Comparison of ENCODE assay signal across 1 cellular context in genomic region chr6:75205776-75206334, GRCh38.
A peak's percentile ranks its signal among the peaks of the same experiment; 100 is the strongest.
TF ChIP-seq lines count a peak whose summit lies in the region.

TSS of gene COL12A1 (minus strand) at chr6:75206053. CDS start at chr6:75202792, 3,261 bp downstream.

TF ChIP-seq in HEK293, 187 proteins besides CTCF, POLR2A, EP300 and RAD21 (continued from another document and continues in another):
- TF ChIP-seq TRIM28 (IDR thresholded peaks at IDR 0.05; ENCODE audit: borderline replicate concordance, low read length), result no peak
- TF ChIP-seq ZNF623 (tag by site-specific recombination; IDR thresholded peaks at IDR 0.05), result 0 out of 2 replicates have a peak, but pooled peaks have one; percentile 11
- TF ChIP-seq, protein P1, sequence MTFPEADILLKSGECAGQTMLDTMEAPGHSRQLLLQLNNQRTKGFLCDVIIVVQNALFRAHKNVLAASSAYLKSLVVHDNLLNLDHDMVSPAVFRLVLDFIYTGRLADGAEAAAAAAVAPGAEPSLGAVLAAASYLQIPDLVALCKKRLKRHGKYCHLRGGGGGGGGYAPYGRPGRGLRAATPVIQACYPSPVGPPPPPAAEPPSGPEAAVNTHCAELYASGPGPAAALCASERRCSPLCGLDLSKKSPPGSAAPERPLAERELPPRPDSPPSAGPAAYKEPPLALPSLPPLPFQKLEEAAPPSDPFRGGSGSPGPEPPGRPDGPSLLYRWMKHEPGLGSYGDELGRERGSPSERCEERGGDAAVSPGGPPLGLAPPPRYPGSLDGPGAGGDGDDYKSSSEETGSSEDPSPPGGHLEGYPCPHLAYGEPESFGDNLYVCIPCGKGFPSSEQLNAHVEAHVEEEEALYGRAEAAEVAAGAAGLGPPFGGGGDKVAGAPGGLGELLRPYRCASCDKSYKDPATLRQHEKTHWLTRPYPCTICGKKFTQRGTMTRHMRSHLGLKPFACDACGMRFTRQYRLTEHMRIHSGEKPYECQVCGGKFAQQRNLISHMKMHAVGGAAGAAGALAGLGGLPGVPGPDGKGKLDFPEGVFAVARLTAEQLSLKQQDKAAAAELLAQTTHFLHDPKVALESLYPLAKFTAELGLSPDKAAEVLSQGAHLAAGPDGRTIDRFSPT (tag by site-specific recombination; IDR thresholded peaks at IDR 0.05), result 0 out of 2 replicates have a peak, but pooled peaks have one; percentile 69
- peak; percentile 70; the same call in 1 of the 2 replicates for TF ChIP-seq ZNF24 (tag by site-specific recombination; IDR thresholded peaks at IDR 0.05)
- TF ChIP-seq ZNF335 (tag by site-specific recombination; conservative IDR thresholded peaks at IDR 0.05), result peak; percentile 83
- TF ChIP-seq ZNF530 (tag by site-specific recombination; IDR thresholded peaks at IDR 0.05; ENCODE audit: low read depth), result no peak
- TF ChIP-seq ZNF366 (tag by site-specific recombination; conservative IDR thresholded peaks at IDR 0.05), result peak; percentile 90
- TF ChIP-seq MZF1 (tag by site-specific recombination; IDR thresholded peaks at IDR 0.05; ENCODE audit: borderline replicate concordance), result no peak; the same call in 1 of the 2 replicates
- TF ChIP-seq GLIS2 (tag by site-specific recombination; IDR thresholded peaks at IDR 0.05), result peak; percentile 81
- TF ChIP-seq, protein P2, sequence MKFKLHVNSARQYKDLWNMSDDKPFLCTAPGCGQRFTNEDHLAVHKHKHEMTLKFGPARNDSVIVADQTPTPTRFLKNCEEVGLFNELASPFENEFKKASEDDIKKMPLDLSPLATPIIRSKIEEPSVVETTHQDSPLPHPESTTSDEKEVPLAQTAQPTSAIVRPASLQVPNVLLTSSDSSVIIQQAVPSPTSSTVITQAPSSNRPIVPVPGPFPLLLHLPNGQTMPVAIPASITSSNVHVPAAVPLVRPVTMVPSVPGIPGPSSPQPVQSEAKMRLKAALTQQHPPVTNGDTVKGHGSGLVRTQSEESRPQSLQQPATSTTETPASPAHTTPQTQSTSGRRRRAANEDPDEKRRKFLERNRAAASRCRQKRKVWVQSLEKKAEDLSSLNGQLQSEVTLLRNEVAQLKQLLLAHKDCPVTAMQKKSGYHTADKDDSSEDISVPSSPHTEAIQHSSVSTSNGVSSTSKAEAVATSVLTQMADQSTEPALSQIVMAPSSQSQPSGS (tag by site-specific recombination; IDR thresholded peaks at IDR 0.05; ENCODE audit: low read depth), result 0 out of 2 replicates have a peak, but pooled peaks have one; percentile 34
- peak; percentile 77; the same call in 1 of the 2 replicates for TF ChIP-seq ZNF501 (tag by site-specific recombination; IDR thresholded peaks at IDR 0.05)
- peak; percentile 65; the same call in 1 of the 2 replicates for TF ChIP-seq ZBTB17 (tag by site-specific recombination; IDR thresholded peaks at IDR 0.05)
- TF ChIP-seq ZEB2 (tag by site-specific recombination; IDR thresholded peaks at IDR 0.05), result peak; percentile 89
- no peak for TF ChIP-seq ZNF174 (tag by site-specific recombination; IDR thresholded peaks at IDR 0.05)
- no peak for TF ChIP-seq ZNF610 (tag by site-specific recombination; IDR thresholded peaks at IDR 0.05; ENCODE audit: borderline replicate concordance)
- no peak for TF ChIP-seq BCL11B (tag by site-specific recombination; IDR thresholded peaks at IDR 0.05; ENCODE audit: low read depth)
- TF ChIP-seq SP2 (tag by site-specific recombination; IDR thresholded peaks at IDR 0.05), result peak; percentile 70
- no peak for TF ChIP-seq ZNF521 (tag by site-specific recombination; IDR thresholded peaks at IDR 0.05)
- TF ChIP-seq ZFP41 (tag by site-specific recombination; IDR thresholded peaks at IDR 0.05; ENCODE audit: borderline replicate concordance), result no peak
- TF ChIP-seq ZNF555 (tag by site-specific recombination; conservative IDR thresholded peaks at IDR 0.05), result no peak
- 0 out of 2 replicates have a peak, but pooled peaks have one; percentile 37 for TF ChIP-seq ZSCAN30 (tag by site-specific recombination; IDR thresholded peaks at IDR 0.05)
- TF ChIP-seq KLF8 (tag by site-specific recombination; IDR thresholded peaks at IDR 0.05), result peak; percentile 71
- TF ChIP-seq ZFHX2 (tag by site-specific recombination; conservative IDR thresholded peaks at IDR 0.05), result peak; percentile 87
- TF ChIP-seq ZIC2 (tag by site-specific recombination; IDR thresholded peaks at IDR 0.05), result peak; percentile 73
- peak; percentile 56 for TF ChIP-seq PRDM10 (tag by site-specific recombination; IDR thresholded peaks at IDR 0.05)
- TF ChIP-seq ZNF10 (tag by site-specific recombination; IDR thresholded peaks at IDR 0.05), result peak; percentile 81
- no peak for TF ChIP-seq ZNF175 (tag by site-specific recombination; IDR thresholded peaks at IDR 0.05)
- TF ChIP-seq, protein P3, sequence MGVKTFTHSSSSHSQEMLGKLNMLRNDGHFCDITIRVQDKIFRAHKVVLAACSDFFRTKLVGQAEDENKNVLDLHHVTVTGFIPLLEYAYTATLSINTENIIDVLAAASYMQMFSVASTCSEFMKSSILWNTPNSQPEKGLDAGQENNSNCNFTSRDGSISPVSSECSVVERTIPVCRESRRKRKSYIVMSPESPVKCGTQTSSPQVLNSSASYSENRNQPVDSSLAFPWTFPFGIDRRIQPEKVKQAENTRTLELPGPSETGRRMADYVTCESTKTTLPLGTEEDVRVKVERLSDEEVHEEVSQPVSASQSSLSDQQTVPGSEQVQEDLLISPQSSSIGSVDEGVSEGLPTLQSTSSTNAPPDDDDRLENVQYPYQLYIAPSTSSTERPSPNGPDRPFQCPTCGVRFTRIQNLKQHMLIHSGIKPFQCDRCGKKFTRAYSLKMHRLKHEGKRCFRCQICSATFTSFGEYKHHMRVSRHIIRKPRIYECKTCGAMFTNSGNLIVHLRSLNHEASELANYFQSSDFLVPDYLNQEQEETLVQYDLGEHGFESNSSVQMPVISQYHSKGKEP (tag by site-specific recombination; IDR thresholded peaks at IDR 0.05), result 0 out of 2 replicates have a peak, but pooled peaks have one; percentile 3
- TF ChIP-seq KLF7 (tag by site-specific recombination; IDR thresholded peaks at IDR 0.05; ENCODE audit: borderline replicate concordance), result 0 out of 2 replicates have a peak, but pooled peaks have one; percentile 7
- peak; percentile 28; the same call in 1 of the 2 replicates for TF ChIP-seq ZNF146 (tag by site-specific recombination; IDR thresholded peaks at IDR 0.05)
- peak; percentile 78; the same call in 1 of the 2 replicates for TF ChIP-seq KLF16 (tag by site-specific recombination; IDR thresholded peaks at IDR 0.05)
- TF ChIP-seq PATZ1 (tag by site-specific recombination; IDR thresholded peaks at IDR 0.05), result peak; percentile 86
- TF ChIP-seq ZNF223 (tag by site-specific recombination; IDR thresholded peaks at IDR 0.05), result no peak
- TF ChIP-seq ZBTB26 (tag by site-specific recombination; optimal IDR thresholded peaks at IDR 0.05), result peak; percentile 75
- peak; percentile 58 for TF ChIP-seq ZXDB (tag by site-specific recombination; IDR thresholded peaks at IDR 0.05)
- peak; percentile 79 for TF ChIP-seq SP3 (tag by site-specific recombination; IDR thresholded peaks at IDR 0.05)
- TF ChIP-seq INSM2 (tag by site-specific recombination; IDR thresholded peaks at IDR 0.05), result peak; percentile 60
- peak; percentile 76; the same call in 1 of the 2 replicates for TF ChIP-seq ZNF600 (tag by site-specific recombination; IDR thresholded peaks at IDR 0.05)
- peak; percentile 53; the same call in 1 of the 2 replicates for TF ChIP-seq ZBTB8A (tag by site-specific recombination; IDR thresholded peaks at IDR 0.05)
- TF ChIP-seq, protein P4, sequence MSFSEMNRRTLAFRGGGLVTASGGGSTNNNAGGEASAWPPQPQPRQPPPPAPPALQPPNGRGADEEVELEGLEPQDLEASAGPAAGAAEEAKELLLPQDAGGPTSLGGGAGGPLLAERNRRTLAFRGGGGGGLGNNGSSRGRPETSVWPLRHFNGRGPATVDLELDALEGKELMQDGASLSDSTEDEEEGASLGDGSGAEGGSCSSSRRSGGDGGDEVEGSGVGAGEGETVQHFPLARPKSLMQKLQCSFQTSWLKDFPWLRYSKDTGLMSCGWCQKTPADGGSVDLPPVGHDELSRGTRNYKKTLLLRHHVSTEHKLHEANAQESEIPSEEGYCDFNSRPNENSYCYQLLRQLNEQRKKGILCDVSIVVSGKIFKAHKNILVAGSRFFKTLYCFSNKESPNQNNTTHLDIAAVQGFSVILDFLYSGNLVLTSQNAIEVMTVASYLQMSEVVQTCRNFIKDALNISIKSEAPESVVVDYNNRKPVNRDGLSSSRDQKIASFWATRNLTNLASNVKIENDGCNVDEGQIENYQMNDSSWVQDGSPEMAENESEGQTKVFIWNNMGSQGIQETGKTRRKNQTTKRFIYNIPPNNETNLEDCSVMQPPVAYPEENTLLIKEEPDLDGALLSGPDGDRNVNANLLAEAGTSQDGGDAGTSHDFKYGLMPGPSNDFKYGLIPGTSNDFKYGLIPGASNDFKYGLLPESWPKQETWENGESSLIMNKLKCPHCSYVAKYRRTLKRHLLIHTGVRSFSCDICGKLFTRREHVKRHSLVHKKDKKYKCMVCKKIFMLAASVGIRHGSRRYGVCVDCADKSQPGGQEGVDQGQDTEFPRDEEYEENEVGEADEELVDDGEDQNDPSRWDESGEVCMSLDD (tag by site-specific recombination; IDR thresholded peaks at IDR 0.05), result 0 out of 2 replicates have a peak, but pooled peaks have one; percentile 31
- 0 out of 2 replicates have a peak, but pooled peaks have one; percentile 55 for TF ChIP-seq GLI4 (tag by site-specific recombination; IDR thresholded peaks at IDR 0.05)
- TF ChIP-seq ZNF777 (tag by site-specific recombination; IDR thresholded peaks at IDR 0.05; ENCODE audit: borderline replicate concordance), result peak; percentile 81; the same call in 1 of the 2 replicates
- 0 out of 2 replicates have a peak, but pooled peaks have one; percentile 30 for TF ChIP-seq KLF1 (tag by site-specific recombination; IDR thresholded peaks at IDR 0.05)
